Comparison of ENCODE assay signal across 8 cellular contexts in the genomic region with DNA sequence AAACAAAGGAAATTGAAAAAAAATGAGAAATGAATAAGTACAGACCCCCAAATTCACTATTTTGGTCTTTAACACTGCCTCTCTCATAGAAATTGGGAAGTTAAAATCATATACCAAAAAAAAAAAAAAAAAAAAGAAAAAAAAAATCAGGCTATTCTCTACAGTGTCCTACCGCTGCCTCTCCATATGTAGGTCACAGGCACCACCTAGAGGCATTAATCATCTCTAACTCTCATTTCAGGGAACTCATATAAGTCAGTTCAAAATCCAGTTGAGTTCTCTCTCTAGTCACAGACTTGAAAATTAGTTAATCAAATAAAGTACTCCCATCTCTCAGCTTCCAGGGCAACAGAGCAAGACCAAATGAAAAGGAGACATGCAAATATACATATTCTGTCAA. TPM values are rescaled to one million over a fixed set of nuclear protein-coding genes. Genes with fewer than 3 reads are reported as not detected.
DNase-seq lines count a peak whose midpoint lies in the region; ATAC-seq and TF ChIP-seq lines count a peak whose summit lies in the region.

No MANE protein-coding gene starts in this region.

- H3K27ac Mint-ChIP-seq in CD14-positive monocyte, result no peak overlapping the region

- intact Hi-C loops in esophagus muscularis mucosa (cut with DNase I) (loop anchor here (5.0 kb wide), 1 partner anchor 514 kb away; no protein-coding TSS in a partner anchor), CD14-positive monocyte (cut with micrococcal nuclease) (no loop called here)

- WGBS in esophagus muscularis mucosa, result 6% methylated on average over 1 of the region's 1 CpG

- DNase-seq in NCI-H510A treated with DMSO at 0.1 percent for 48 hours (lab: John Stamatoyannopoulos, UW) (peak; percentile 39), NCI-H510A (lab: John Stamatoyannopoulos, UW) (no peak), NT2/D1 (ENCODE audit: low read depth, low spot score) (peak; percentile 25), esophagus muscularis mucosa (ENCODE audit: extremely low spot score) (no peak), CD14-positive monocyte (ENCODE audit: low spot score) (no peak)
- no peak for DNase-seq in activated effector memory CD4-positive, alpha-beta T cell treated with anti-CD3 and anti-CD28 coated beads, Interleukin-2, amount 50 U/mL, for 16 hours

- peaks cover 0 to 11% (median 5%) of the 10 kb centered on the region in 3 donors for H3K27me3 Mint-ChIP-seq in CD14-positive monocyte (ENCODE audit: low read depth in 3 of 3)

- H3K4me3 Mint-ChIP-seq in CD14-positive monocyte, result no peak overlapping the region

- H3K4me1 ChIP-seq in NT2/D1 (ENCODE audit: insufficient read depth, insufficient read length) (no peaks in the 10 kb centered on the region), esophagus muscularis mucosa (no peaks in the 10 kb centered on the region)

- H3K36me3 Mint-ChIP-seq in CD14-positive monocyte, result no peaks in the 10 kb centered on the region

- H3K9me3 ChIP-seq in NT2/D1 (ENCODE audit: insufficient read depth, low read length) (no peaks in the 10 kb centered on the region), esophagus muscularis mucosa (no peaks in the 10 kb centered on the region)

- no peak for TF ChIP-seq POLR2A in esophagus muscularis mucosa (IDR thresholded peaks at IDR 0.05; ENCODE audit: low read depth)

- H3K4me3 ChIP-seq in NT2/D1 (ENCODE audit: insufficient read length, low read depth) (no peak overlapping the region), esophagus muscularis mucosa (no peak overlapping the region)

- TF ChIP-seq CTCF in esophagus muscularis mucosa (IDR thresholded peaks at IDR 0.05), result peak in 2 of 3 experiments; percentile 14 to 26
- no peak for TF ChIP-seq CTCF in CD14-positive monocyte (IDR thresholded peaks at IDR 0.05)

- H3K4me1 Mint-ChIP-seq in CD14-positive monocyte, result no peaks in the 10 kb centered on the region

- H3K9me3 Mint-ChIP-seq in CD14-positive monocyte, result peaks cover 0 to 2% (median 0%) of the 10 kb centered on the region in 7 donors

- no peak for TF ChIP-seq EP300 in esophagus muscularis mucosa (IDR thresholded peaks at IDR 0.05)

- H3K9ac ChIP-seq in NT2/D1 (ENCODE audit: insufficient read length, low read depth), result no peak overlapping the region

- H3K27ac ChIP-seq in esophagus muscularis mucosa (replicated peaks in 1 of 4), result no peak overlapping the region

- H3K36me3 ChIP-seq in NT2/D1 (ENCODE audit: insufficient read depth, insufficient read length, low read length) (no peaks in the 10 kb centered on the region), esophagus muscularis mucosa (no peaks in the 10 kb centered on the region)

- H3K27me3 ChIP-seq in NT2/D1 (ENCODE audit: insufficient read depth, insufficient read length) (no peaks in the 10 kb centered on the region), esophagus muscularis mucosa (no peaks in the 10 kb centered on the region)

- ATAC-seq in HG02588 (IDR thresholded peaks at IDR 0.05; ENCODE audit: unreplicated experiment), result peak; percentile 47
- ATAC-seq in GM18517 (IDR thresholded peaks at IDR 0.05; ENCODE audit: unreplicated experiment), result no peak

RNA-seq across cellular contexts. Expression of a gene that starts 47.9 kb away (rescaled TPM):
- 10 to 100 TPM; 10.4 to 19.0 (median 12.9) TPM for total RNA-seq in esophagus muscularis mucosa
- polyA plus RNA-seq in CD14-positive monocyte, result 10 to 100 TPM in 1 of 2 donors, 1 to 10 TPM in 1; 8.3 to 10.3 TPM

Comparison
In these comparisons a context has a peak if more than half of its experiments do, and no peak if none do; other contexts are left out.
1. DNase-seq: peak in NCI-H510A treated with DMSO at 0.1 percent for 48 hours (single experiment) and NT2/D1 (single experiment); none in NCI-H510A (single experiment), esophagus muscularis mucosa (single experiment), activated effector memory CD4-positive, alpha-beta T cell treated with anti-CD3 and anti-CD28 coated beads, Interleukin-2, amount 50 U/mL, for 16 hours (single experiment) and CD14-positive monocyte (single experiment).